8 cellular contexts compared by ENCODE assay signal in the genomic region with DNA sequence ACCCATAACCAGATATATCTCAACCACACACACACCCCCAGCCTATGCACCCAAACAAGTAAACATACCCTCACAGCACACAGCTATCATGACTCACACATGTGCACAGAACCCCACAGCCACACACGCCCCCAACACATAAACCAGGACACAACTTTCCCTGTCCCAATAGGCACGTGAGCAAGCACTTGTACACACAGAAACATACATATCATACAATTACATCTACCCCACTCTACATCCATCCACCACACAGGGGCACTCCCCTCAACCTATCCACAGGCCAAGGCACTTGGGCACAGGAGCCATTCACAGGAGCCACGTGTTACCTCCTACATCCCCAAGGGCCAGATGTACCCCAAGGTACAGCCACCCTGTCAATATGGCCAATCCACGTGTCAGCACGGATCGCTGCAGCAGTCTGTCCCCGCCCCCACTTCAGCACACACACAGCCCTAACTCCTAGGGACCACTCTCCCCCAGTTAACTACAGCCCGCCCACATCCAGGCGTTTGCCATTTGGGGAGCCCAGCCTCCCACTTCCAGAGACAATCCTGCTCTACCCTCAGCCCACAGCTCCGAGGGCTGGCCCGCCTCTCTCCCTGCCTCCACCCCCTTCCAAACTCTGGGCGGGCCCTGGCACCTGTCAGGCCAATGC.
A peak's percentile ranks its signal among the peaks of the same experiment; 100 is the strongest.
DNase-seq lines count a peak whose midpoint lies in the region; ATAC-seq and TF ChIP-seq lines count a peak whose summit lies in the region.

No MANE protein-coding gene starts in this region.

- peak overlapping the region; percentile 49 for H3K27ac ChIP-seq in effector memory CD4-positive, alpha-beta T cell (ENCODE audit: insufficient read depth, low read length, poor library complexity, severe bottlenecking)

- H3K27me3 ChIP-seq in effector memory CD4-positive, alpha-beta T cell (replicated peaks; ENCODE audit: control insufficient read depth, insufficient read depth, low read length, poor library complexity, severe bottlenecking) = no peaks in the 10 kb centered on the region

- no peak overlapping the region for H3K4me3 ChIP-seq in effector memory CD4-positive, alpha-beta T cell (ENCODE audit: insufficient read depth, low read depth, low read length, poor library complexity, severe bottlenecking)

- DNase-seq in GM10248 (ENCODE audit: extremely low spot score) (peak; percentile 73), DMS 273 treated with DMSO at 0.1 percent for 48 hours (lab: John Stamatoyannopoulos, UW) (no peak), inferior parietal cortex (ENCODE audit: extremely low spot score) (no peak), SHP77 (lab: John Stamatoyannopoulos, UW) (no peak)
- peak in 1 of 3 donors; percentile 20 for DNase-seq in effector memory CD4-positive, alpha-beta T cell
- DNase-seq in activated CD8-positive, alpha-beta memory T cell treated with anti-CD3 and anti-CD28 coated beads, Interleukin-2, amount 50 U/mL, for 48 hours = no peak

- H3K9me3 ChIP-seq in effector memory CD4-positive, alpha-beta T cell (ENCODE audit: control insufficient read depth, low read length) = no peaks in the 10 kb centered on the region

- ATAC-seq in GM21360 (IDR thresholded peaks at IDR 0.05; ENCODE audit: unreplicated experiment) = peak; percentile 37
- peak; percentile 29 for ATAC-seq in HG03442 (IDR thresholded peaks at IDR 0.05; ENCODE audit: unreplicated experiment)

- CTCF ChIA-PET in GM10248 (lab: Yijun Ruan, JAX) = interaction anchor here (1.5 to 10.5 kb wide), 2 partner anchors 8 to 91 kb away, joined by 3 to 196 read pairs; no protein-coding TSS in a partner anchor

- POLR2A ChIA-PET in GM10248 (lab: Yijun Ruan, JAX) = no interaction called here

- no peaks in the 10 kb centered on the region for H3K36me3 ChIP-seq in effector memory CD4-positive, alpha-beta T cell (ENCODE audit: control insufficient read depth, insufficient read depth, low read length)

- TF ChIP-seq CTCF in GM10248 (IDR thresholded peaks at IDR 0.05; ENCODE audit: control extremely low read depth, extremely low read depth, low read depth, missing control alignments) = no peak

- H3K4me1 ChIP-seq in effector memory CD4-positive, alpha-beta T cell (ENCODE audit: control insufficient read depth, insufficient read depth, low read length, poor library complexity, severe bottlenecking) = peaks cover 30% of the 10 kb centered on the region
